In the genomic region with DNA sequence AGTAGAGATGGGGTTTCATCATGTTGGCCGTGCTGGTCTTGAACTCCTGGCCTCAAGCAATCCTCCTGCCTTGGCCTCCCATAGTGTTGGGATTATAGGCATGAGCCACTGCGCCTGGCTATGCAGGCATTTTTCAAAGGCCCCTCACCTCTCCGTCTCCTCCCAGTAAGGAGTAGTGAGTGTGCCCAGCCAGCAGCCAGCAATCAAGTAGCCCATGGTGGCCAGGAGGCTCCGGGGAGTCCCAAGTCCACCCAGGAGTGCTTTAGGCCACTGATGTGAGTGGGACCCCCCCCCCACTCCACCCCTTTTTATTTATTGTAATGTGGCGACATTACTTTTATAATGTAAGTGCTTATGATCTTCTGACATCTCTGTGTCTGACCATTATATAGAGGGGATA, we compare ENCODE assay signal across 1 cellular context.
TF ChIP-seq lines count a peak whose summit lies in the region.

No MANE protein-coding gene starts in this region.

TF ChIP-seq in GM23338, 12 proteins besides CTCF, POLR2A, EP300 and RAD21 (continued from another document):
- TF ChIP-seq, protein P1, sequence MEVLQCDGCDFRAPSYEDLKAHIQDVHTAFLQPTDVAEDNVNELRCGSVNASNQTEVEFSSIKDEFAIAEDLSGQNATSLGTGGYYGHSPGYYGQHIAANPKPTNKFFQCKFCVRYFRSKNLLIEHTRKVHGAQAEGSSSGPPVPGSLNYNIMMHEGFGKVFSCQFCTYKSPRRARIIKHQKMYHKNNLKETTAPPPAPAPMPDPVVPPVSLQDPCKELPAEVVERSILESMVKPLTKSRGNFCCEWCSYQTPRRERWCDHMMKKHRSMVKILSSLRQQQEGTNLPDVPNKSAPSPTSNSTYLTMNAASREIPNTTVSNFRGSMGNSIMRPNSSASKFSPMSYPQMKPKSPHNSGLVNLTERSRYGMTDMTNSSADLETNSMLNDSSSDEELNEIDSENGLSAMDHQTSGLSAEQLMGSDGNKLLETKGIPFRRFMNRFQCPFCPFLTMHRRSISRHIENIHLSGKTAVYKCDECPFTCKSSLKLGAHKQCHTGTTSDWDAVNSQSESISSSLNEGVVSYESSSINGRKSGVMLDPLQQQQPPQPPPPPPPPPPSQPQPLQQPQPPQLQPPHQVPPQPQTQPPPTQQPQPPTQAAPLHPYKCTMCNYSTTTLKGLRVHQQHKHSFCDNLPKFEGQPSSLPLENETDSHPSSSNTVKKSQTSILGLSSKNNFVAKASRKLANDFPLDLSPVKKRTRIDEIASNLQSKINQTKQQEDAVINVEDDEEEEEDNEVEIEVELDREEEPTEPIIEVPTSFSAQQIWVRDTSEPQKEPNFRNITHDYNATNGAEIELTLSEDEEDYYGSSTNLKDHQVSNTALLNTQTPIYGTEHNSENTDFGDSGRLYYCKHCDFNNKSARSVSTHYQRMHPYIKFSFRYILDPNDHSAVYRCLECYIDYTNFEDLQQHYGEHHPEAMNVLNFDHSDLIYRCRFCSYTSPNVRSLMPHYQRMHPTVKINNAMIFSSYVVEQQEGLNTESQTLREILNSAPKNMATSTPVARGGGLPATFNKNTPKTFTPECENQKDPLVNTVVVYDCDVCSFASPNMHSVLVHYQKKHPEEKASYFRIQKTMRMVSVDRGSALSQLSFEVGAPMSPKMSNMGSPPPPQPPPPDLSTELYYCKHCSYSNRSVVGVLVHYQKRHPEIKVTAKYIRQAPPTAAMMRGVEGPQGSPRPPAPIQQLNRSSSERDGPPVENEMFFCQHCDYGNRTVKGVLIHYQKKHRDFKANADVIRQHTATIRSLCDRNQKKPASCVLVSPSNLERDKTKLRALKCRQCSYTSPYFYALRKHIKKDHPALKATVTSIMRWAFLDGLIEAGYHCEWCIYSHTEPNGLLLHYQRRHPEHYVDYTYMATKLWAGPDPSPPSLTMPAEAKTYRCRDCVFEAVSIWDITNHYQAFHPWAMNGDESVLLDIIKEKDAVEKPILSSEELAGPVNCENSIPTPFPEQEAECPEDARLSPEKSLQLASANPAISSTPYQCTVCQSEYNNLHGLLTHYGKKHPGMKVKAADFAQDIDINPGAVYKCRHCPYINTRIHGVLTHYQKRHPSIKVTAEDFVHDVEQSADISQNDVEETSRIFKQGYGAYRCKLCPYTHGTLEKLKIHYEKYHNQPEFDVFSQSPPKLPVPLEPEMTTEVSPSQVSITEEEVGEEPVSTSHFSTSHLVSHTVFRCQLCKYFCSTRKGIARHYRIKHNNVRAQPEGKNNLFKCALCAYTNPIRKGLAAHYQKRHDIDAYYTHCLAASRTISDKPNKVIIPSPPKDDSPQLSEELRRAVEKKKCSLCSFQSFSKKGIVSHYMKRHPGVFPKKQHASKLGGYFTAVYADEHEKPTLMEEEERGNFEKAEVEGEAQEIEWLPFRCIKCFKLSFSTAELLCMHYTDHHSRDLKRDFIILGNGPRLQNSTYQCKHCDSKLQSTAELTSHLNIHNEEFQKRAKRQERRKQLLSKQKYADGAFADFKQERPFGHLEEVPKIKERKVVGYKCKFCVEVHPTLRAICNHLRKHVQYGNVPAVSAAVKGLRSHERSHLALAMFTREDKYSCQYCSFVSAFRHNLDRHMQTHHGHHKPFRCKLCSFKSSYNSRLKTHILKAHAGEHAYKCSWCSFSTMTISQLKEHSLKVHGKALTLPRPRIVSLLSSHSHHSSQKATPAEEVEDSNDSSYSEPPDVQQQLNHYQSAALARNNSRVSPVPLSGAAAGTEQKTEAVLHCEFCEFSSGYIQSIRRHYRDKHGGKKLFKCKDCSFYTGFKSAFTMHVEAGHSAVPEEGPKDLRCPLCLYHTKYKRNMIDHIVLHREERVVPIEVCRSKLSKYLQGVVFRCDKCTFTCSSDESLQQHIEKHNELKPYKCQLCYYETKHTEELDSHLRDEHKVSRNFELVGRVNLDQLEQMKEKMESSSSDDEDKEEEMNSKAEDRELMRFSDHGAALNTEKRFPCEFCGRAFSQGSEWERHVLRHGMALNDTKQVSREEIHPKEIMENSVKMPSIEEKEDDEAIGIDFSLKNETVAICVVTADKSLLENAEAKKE (CRISPR knock-in tag; IDR thresholded peaks at IDR 0.05): no peak
- TF ChIP-seq, protein P2, sequence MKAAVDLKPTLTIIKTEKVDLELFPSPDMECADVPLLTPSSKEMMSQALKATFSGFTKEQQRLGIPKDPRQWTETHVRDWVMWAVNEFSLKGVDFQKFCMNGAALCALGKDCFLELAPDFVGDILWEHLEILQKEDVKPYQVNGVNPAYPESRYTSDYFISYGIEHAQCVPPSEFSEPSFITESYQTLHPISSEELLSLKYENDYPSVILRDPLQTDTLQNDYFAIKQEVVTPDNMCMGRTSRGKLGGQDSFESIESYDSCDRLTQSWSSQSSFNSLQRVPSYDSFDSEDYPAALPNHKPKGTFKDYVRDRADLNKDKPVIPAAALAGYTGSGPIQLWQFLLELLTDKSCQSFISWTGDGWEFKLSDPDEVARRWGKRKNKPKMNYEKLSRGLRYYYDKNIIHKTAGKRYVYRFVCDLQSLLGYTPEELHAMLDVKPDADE (IDR thresholded peaks at IDR 0.05): no peak
- no peak for TF ChIP-seq EZH2 (IDR thresholded peaks at IDR 0.05; ENCODE audit: low read depth, unreplicated experiment)
- TF ChIP-seq EZH2phosphoT487 (IDR thresholded peaks at IDR 0.05; ENCODE audit: unreplicated experiment): no peak
- no peak for TF ChIP-seq ZNF114 (CRISPR knock-in tag; IDR thresholded peaks at IDR 0.05)
- TF ChIP-seq, protein P3, sequence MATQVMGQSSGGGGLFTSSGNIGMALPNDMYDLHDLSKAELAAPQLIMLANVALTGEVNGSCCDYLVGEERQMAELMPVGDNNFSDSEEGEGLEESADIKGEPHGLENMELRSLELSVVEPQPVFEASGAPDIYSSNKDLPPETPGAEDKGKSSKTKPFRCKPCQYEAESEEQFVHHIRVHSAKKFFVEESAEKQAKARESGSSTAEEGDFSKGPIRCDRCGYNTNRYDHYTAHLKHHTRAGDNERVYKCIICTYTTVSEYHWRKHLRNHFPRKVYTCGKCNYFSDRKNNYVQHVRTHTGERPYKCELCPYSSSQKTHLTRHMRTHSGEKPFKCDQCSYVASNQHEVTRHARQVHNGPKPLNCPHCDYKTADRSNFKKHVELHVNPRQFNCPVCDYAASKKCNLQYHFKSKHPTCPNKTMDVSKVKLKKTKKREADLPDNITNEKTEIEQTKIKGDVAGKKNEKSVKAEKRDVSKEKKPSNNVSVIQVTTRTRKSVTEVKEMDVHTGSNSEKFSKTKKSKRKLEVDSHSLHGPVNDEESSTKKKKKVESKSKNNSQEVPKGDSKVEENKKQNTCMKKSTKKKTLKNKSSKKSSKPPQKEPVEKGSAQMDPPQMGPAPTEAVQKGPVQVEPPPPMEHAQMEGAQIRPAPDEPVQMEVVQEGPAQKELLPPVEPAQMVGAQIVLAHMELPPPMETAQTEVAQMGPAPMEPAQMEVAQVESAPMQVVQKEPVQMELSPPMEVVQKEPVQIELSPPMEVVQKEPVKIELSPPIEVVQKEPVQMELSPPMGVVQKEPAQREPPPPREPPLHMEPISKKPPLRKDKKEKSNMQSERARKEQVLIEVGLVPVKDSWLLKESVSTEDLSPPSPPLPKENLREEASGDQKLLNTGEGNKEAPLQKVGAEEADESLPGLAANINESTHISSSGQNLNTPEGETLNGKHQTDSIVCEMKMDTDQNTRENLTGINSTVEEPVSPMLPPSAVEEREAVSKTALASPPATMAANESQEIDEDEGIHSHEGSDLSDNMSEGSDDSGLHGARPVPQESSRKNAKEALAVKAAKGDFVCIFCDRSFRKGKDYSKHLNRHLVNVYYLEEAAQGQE (IDR thresholded peaks at IDR 0.05; ENCODE audit: unreplicated experiment): no peak
- no peak for TF ChIP-seq CREB1 (CRISPR knock-in tag; IDR thresholded peaks at IDR 0.05; ENCODE audit: low read depth)
- no peak for TF ChIP-seq JUNB (IDR thresholded peaks at IDR 0.05; ENCODE audit: unreplicated experiment)
- TF ChIP-seq POLR2AphosphoS5 (IDR thresholded peaks at IDR 0.05; ENCODE audit: low read depth): no peak
TF ChIP-seq in GM23338: peak in this region for 0.
